14 cellular contexts compared by ENCODE assay signal in the genomic region with DNA sequence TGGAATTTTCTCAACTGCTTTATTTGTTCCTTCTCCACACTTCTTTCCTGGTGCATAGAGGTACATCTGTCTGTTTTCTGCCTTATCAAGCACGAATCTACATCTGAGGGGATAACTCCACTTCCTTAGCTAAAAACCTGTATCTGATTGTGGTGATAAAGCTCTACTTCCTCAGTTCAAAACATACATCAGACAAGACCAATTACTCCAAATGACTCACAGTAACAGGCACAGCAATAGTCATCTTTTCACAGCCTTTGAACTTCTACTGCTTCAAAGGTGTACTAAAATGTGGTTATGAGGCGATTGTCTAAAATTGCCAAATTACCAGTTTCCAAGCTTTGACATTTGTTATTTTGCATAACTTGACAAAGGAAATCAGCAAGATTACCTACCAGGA.
DNase-seq lines count a peak whose midpoint lies in the region; ATAC-seq, FAIRE-seq and TF ChIP-seq lines count a peak whose summit lies in the region.
"Had no signal": no experiment of that assay in that cellular context is flagged by ENCODE, and none has a peak within 500 bp of the region (broad histone marks: within the 10 kb centered on the region; RNA-seq: fewer than 3 reads in every experiment).

No MANE protein-coding gene starts in this region.

- FAIRE-seq in H54 (lab: Jason Lieb, UNC): peak; percentile 52
- FAIRE-seq: islet of Langerhans had no signal

- H3K4me3 ChIP-seq in AG09309 (ENCODE audit: control insufficient read depth, low read depth, low read length): no peak overlapping the region
- no peak overlapping the region for H3K4me3 ChIP-seq in fibroblast of mammary gland (ENCODE audit: control insufficient read depth, low read depth, low read length)
- H3K4me3 ChIP-seq: suprapubic skin had no signal

- ATAC-seq in HG03135 (IDR thresholded peaks at IDR 0.05; ENCODE audit: unreplicated experiment) (no peak), HG02973 (IDR thresholded peaks at IDR 0.05; ENCODE audit: unreplicated experiment) (no peak)

- peak; percentile 8 for DNase-seq in AG09309 (ENCODE audit: low read depth)
- peak; percentile 0 for DNase-seq in H54 (ENCODE audit: insufficient read length, low spot score)
- DNase-seq in SW480 (ENCODE audit: low spot score): peak; percentile 69
- peak; percentile 61 for DNase-seq in fibroblast of mammary gland (ENCODE audit: low read depth)
- DNase-seq in posterior vena cava (ENCODE audit: low spot score): no peak
- DNase-seq in NCI-H69 (lab: John Stamatoyannopoulos, UW): no peak
- DNase-seq: activated naive CD4-positive, alpha-beta T cell treated with Interleukin-2 at 50 U/mL for 16 hours; endodermal cell; NCI-H82; stimulated activated CD4-positive, alpha-beta T cell treated with anti-CD3 and anti-CD28 coated beads, Interleukin-2, amount 100 ng/mL, for 24 hours had no signal

- TF ChIP-seq CTCF in AG09309 (IDR thresholded peaks at IDR 0.05; ENCODE audit: control insufficient read depth, insufficient read depth, low read depth, low read length, missing control alignments) (no peak), fibroblast of mammary gland (conservative IDR thresholded peaks at IDR 0.05; ENCODE audit: control insufficient read depth, insufficient read depth, low read depth, low read length) (no peak)

- intact Hi-C loops in posterior vena cava (cut with DNase I): loop anchor here in 1 of 2 donors (2.0 kb wide), 1 partner anchor 419 kb away; no protein-coding TSS in a partner anchor

- no peak for TF ChIP-seq POLR2A in H54 (IDR thresholded peaks at IDR 0.05; ENCODE audit: low read depth, low read length)

Comparison
In these comparisons a context has a peak if more than half of its experiments do, and no peak if none do; other contexts are left out.
1. DNase-seq: peak in AG09309 (single experiment), H54 (single experiment), SW480 (single experiment) and fibroblast of mammary gland (single experiment); none in posterior vena cava (single experiment) and NCI-H69 (single experiment).